8 cellular contexts compared by ENCODE assay signal in the genomic region with DNA sequence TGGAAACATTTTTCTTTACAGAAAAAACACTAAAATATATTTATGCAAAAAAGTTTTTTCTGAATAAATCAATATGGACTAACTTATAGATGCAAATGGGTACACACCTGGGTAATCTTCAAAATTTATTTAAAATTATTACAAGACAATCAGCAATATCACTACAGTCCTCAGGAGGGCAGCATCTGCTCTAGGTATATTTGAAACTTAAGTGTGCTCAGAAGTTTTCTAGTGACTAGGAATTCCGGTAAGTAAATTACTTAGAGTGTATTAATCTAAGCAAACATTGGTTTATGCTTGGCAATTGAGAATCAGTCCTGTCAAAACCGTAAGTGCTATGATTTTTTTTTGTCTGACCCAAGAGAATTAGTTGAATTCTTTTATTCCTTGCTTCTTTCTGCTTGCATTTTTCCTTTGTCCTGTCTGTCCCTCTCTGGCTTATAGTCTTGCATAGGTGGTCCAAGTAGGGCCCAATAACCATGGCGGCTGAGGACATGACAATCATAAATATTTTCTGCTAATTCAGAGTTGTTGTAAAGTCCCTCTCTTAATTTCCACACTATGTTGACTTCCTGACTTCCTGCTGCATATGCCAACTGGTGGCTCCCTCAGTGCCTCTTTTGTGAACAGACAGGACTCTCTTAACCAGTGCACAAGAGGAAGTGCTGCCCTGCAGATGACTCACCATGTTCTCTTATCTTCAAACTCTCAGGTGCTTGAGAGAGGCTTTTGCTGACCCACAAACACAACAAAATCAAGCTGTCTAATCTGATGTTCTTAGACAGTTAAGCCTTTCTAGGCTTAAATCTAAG.
DNase-seq lines count a peak whose midpoint lies in the region; ATAC-seq lines count a peak whose summit lies in the region.

No MANE protein-coding gene starts in this region.

- H3K36me3 ChIP-seq in MG63, result no peaks in the 10 kb centered on the region

- ATAC-seq in GM19395 (IDR thresholded peaks at IDR 0.05; ENCODE audit: unreplicated experiment) (peak; percentile 90), HG03354 (IDR thresholded peaks at IDR 0.05; ENCODE audit: poor library complexity, severe bottlenecking, unreplicated experiment) (peak; percentile 82), Right ventricle myocardium superior (ENCODE audit: poor library complexity) (peak; percentile 81)
- peak; percentile 77 for ATAC-seq in activated T-helper 17 cell treated with anti-CD3 and anti-CD28 coated beads, Interleukin-2, amount 50 U/mL, for 72 hours (replicated peaks)

- intact Hi-C loops in Right ventricle myocardium superior (cut with DNase I), result loop anchor here (2.0 kb wide), 1 partner anchor 343 kb away; no protein-coding TSS in a partner anchor

- H3K4me3 ChIP-seq in MG63, result no peak overlapping the region

- peaks cover 6% of the 10 kb centered on the region for H3K4me1 Mint-ChIP-seq in activated T-helper 17 cell treated with anti-CD3 and anti-CD28 coated beads, Interleukin-2, amount 50 U/mL, for 72 hours

- no peaks in the 10 kb centered on the region for H3K36me3 Mint-ChIP-seq in activated T-helper 17 cell treated with anti-CD3 and anti-CD28 coated beads, Interleukin-2, amount 50 U/mL, for 72 hours (ENCODE audit: low read depth)

- no peaks in the 10 kb centered on the region for H3K27me3 ChIP-seq in MG63

- no peaks in the 10 kb centered on the region for H3K9me3 ChIP-seq in MG63

- no peaks in the 10 kb centered on the region for H3K27me3 Mint-ChIP-seq in activated T-helper 17 cell treated with anti-CD3 and anti-CD28 coated beads, Interleukin-2, amount 50 U/mL, for 72 hours

- no peaks in the 10 kb centered on the region for H3K9me3 Mint-ChIP-seq in activated T-helper 17 cell treated with anti-CD3 and anti-CD28 coated beads, Interleukin-2, amount 50 U/mL, for 72 hours

- peak; percentile 31 for DNase-seq in Daoy (ENCODE audit: low read depth)
- DNase-seq in NCI-H446 treated with DMSO at 0.1 percent for 48 hours (lab: John Stamatoyannopoulos, UW), result peak; percentile 1
- no peak for DNase-seq in Right ventricle myocardium superior
- DNase-seq in putamen (ENCODE audit: low spot score), result peak; percentile 42
- DNase-seq in MG63, result no peak

- no peak overlapping the region for H3K4me3 Mint-ChIP-seq in activated T-helper 17 cell treated with anti-CD3 and anti-CD28 coated beads, Interleukin-2, amount 50 U/mL, for 72 hours

- peak overlapping the region; percentile 7 for H3K27ac Mint-ChIP-seq in activated T-helper 17 cell treated with anti-CD3 and anti-CD28 coated beads, Interleukin-2, amount 50 U/mL, for 72 hours

Comparison
In these comparisons a context has a peak if more than half of its experiments do, and no peak if none do; other contexts are left out.
1. DNase-seq: peak in Daoy (single experiment), NCI-H446 treated with DMSO at 0.1 percent for 48 hours (single experiment) and putamen (single experiment); none in Right ventricle myocardium superior (single experiment) and MG63 (single experiment).
2. Peak in every context shown above with its lines, with median percentiles within 50 percentile points of each other: ATAC-seq.